In the genomic region with DNA sequence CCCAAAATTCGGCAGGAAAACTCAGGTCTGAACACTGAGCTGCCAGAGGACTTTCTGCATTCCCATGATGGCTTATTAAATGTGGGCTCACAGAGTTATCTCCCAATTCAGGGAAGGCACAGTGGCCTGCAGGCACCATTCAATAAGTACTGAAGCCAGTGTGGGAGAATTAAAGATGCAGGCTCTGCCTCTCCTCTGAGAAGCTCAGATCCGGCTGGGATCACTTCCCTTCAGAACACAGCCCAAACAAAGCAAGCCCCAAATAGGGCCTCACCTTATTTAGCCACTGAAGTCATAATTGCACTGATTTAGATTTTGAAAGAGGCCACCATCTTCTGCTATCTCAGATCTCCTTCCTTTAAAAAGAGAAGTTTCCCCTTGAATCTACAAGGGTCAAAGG, we compare ENCODE assay signal across 21 cellular contexts.
A peak's percentile ranks its signal among the peaks of the same experiment; 100 is the strongest.
DNase-seq lines count a peak whose midpoint lies in the region; ATAC-seq and TF ChIP-seq lines count a peak whose summit lies in the region.
"Had no signal": no experiment of that assay in that cellular context is flagged by ENCODE, and none has a peak within 500 bp of the region (broad histone marks: within the 10 kb centered on the region; RNA-seq: fewer than 3 reads in every experiment).

No MANE protein-coding gene starts in this region.

- intact Hi-C loops in Right ventricle myocardium superior (cut with DNase I) (no loop called here), right cardiac atrium (cut with DNase I) (no loop called here), prostate gland (cut with DNase I) (loop anchor here (10.0 kb wide), 1 partner anchor 369 kb away; a partner anchor contains a TSS), transverse colon (cut with DNase I; ENCODE audit: low total_unique reads) (no loop called here)

- no peak for TF ChIP-seq EP300 in transverse colon (IDR thresholded peaks at IDR 0.05; ENCODE audit: low read depth)

- H3K9me3 Mint-ChIP-seq in activated CD4-positive, alpha-beta T cell treated with anti-CD3 and anti-CD28 coated beads, Interleukin-2, amount 10 ng/mL, durations not matched to agents 7 days and 5 days: no peaks in the 10 kb centered on the region
- H3K9me3 Mint-ChIP-seq: activated T-cell treated with anti-CD3 and anti-CD28 coated beads, Interleukin-2, amount 50 U/mL, for 24 hours had no signal

- no peaks in the 10 kb centered on the region for H3K4me1 Mint-ChIP-seq in activated CD4-positive, alpha-beta T cell treated with anti-CD3 and anti-CD28 coated beads, Interleukin-2, amount 10 ng/mL, durations not matched to agents 7 days and 5 days
- H3K4me1 Mint-ChIP-seq: B cell; naive thymus-derived CD4-positive, alpha-beta T cell had no signal

- H3K36me3 ChIP-seq in cardiac muscle cell: no peaks in the 10 kb centered on the region
- no peaks in the 10 kb centered on the region for H3K36me3 ChIP-seq in prostate gland
- no peaks in the 10 kb centered on the region for H3K36me3 ChIP-seq in transverse colon
- H3K36me3 ChIP-seq: breast epithelium had no signal

- no peaks in the 10 kb centered on the region for H3K36me3 Mint-ChIP-seq in activated CD4-positive, alpha-beta T cell treated with anti-CD3 and anti-CD28 coated beads, Interleukin-2, amount 10 ng/mL, durations not matched to agents 7 days and 5 days (ENCODE audit: low read depth)

- in situ Hi-C loops in transverse colon (cut with MboI; ENCODE audit: low pct_ligation_motif_present in 1 of 4, low pct_unique_long_range_greater_than_20kb in 1 of 4, low sequenced_read_pairs in 3 of 4): loop anchor here in 1 of 4 donors (25.0 kb wide), 1 partner anchor 92 kb away; a partner anchor contains a TSS

- TF ChIP-seq POLR2A in prostate gland (IDR thresholded peaks at IDR 0.05) (no peak), transverse colon (IDR thresholded peaks at IDR 0.05) (no peak)

- DNase-seq in cardiac muscle cell (ENCODE audit: low read depth in 1 of 2, low spot score in 1 of 2) (no peak), Right ventricle myocardium superior (no peak), right cardiac atrium (no peak), prostate gland (ENCODE audit: low spot score) (no peak), transverse colon (no peak)
- no peak for DNase-seq in activated CD4-positive, alpha-beta T cell treated with anti-CD3 and anti-CD28 coated beads, Interleukin-2, amount 10 ng/mL, durations not matched to agents 7 days and 5 days
- DNase-seq: activated CD4-positive, CD25-positive, alpha-beta regulatory T cell treated with anti-CD3 and anti-CD28 coated beads, Interleukin-2, amount 50 U/mL, for 72 hours; activated T-cell treated with anti-CD3 and anti-CD28 coated beads, Interleukin-2, amount 50 U/mL, for 24 hours; COR-L47; DND-41; naive thymus-derived CD4-positive, alpha-beta T cell; NCI-H1048; NCI-H187; NCI-H2227 treated with DMSO at 0.1 percent for 48 hours; NCI-H82; PC-3; SIG-M5 had no signal

- POLR2A ChIA-PET in activated CD4-positive, alpha-beta T cell treated with anti-CD3 and anti-CD28 coated beads, Interleukin-2, amount 10 ng/mL, durations not matched to agents 7 days and 5 days (lab: Charles Lee): no interaction called here

- peak overlapping the region; percentile 86 for H3K27ac ChIP-seq in cardiac muscle cell
- H3K27ac ChIP-seq in right cardiac atrium (ENCODE audit: low read length): peak overlapping the region; percentile 94
- peak overlapping the region; percentile 54 to 64 for H3K27ac ChIP-seq in prostate gland
- peak overlapping the region; percentile 68 to 83 (median 79) for H3K27ac ChIP-seq in transverse colon
- H3K27ac ChIP-seq: breast epithelium had no signal

- no peaks in the 10 kb centered on the region for H3K27me3 ChIP-seq in cardiac muscle cell
- H3K27me3 ChIP-seq in right cardiac atrium (ENCODE audit: control insufficient read depth, insufficient read depth): no peaks in the 10 kb centered on the region
- no peaks in the 10 kb centered on the region for H3K27me3 ChIP-seq in prostate gland (replicated peaks; ENCODE audit: insufficient read depth)
- H3K27me3 ChIP-seq in transverse colon: no peaks in the 10 kb centered on the region
- H3K27me3 ChIP-seq: breast epithelium had no signal

- CTCF ChIA-PET in activated CD4-positive, alpha-beta T cell treated with anti-CD3 and anti-CD28 coated beads, Interleukin-2, amount 10 ng/mL, durations not matched to agents 7 days and 5 days (lab: Charles Lee): no interaction called here

- H3K27ac Mint-ChIP-seq in activated CD4-positive, alpha-beta T cell treated with anti-CD3 and anti-CD28 coated beads, Interleukin-2, amount 10 ng/mL, durations not matched to agents 7 days and 5 days: no peak overlapping the region
- H3K27ac Mint-ChIP-seq: activated T-cell treated with anti-CD3 and anti-CD28 coated beads, Interleukin-2, amount 50 U/mL, for 24 hours; B cell; naive thymus-derived CD4-positive, alpha-beta T cell had no signal

- H3K4me3 Mint-ChIP-seq in activated CD4-positive, alpha-beta T cell treated with anti-CD3 and anti-CD28 coated beads, Interleukin-2, amount 10 ng/mL, durations not matched to agents 7 days and 5 days: no peak overlapping the region
- H3K4me3 Mint-ChIP-seq: activated T-cell treated with anti-CD3 and anti-CD28 coated beads, Interleukin-2, amount 50 U/mL, for 24 hours; B cell; naive thymus-derived CD4-positive, alpha-beta T cell had no signal

- H3K4me1 ChIP-seq in cardiac muscle cell (ENCODE audit: low read depth): peaks cover 43% of the 10 kb centered on the region
- H3K4me1 ChIP-seq in right cardiac atrium (ENCODE audit: control insufficient read depth, insufficient read depth, low read length): peaks cover 18% of the 10 kb centered on the region
- no peaks in the 10 kb centered on the region for H3K4me1 ChIP-seq in prostate gland (replicated peaks)
- H3K4me1 ChIP-seq in transverse colon: peaks cover 5 to 24% (median 17%) of the 10 kb centered on the region in 4 donors
- H3K4me1 ChIP-seq: breast epithelium had no signal

- no peaks in the 10 kb centered on the region for H3K27me3 Mint-ChIP-seq in activated CD4-positive, alpha-beta T cell treated with anti-CD3 and anti-CD28 coated beads, Interleukin-2, amount 10 ng/mL, durations not matched to agents 7 days and 5 days
- H3K27me3 Mint-ChIP-seq: activated T-cell treated with anti-CD3 and anti-CD28 coated beads, Interleukin-2, amount 50 U/mL, for 24 hours had no signal

- no peaks in the 10 kb centered on the region for H3K9me3 ChIP-seq in cardiac muscle cell (ENCODE audit: low read depth)
- H3K9me3 ChIP-seq in right cardiac atrium (ENCODE audit: control insufficient read depth, low read length): no peaks in the 10 kb centered on the region
- no peaks in the 10 kb centered on the region for H3K9me3 ChIP-seq in prostate gland
- no peaks in the 10 kb centered on the region for H3K9me3 ChIP-seq in transverse colon
- H3K9me3 ChIP-seq: breast epithelium had no signal

- H3K4me3 ChIP-seq in cardiac muscle cell (no peak overlapping the region), right cardiac atrium (ENCODE audit: low read length) (no peak overlapping the region), prostate gland (no peak overlapping the region), transverse colon (no peak overlapping the region)
- H3K4me3 ChIP-seq: breast epithelium had no signal

- ATAC-seq in Right ventricle myocardium superior (ENCODE audit: poor library complexity) (no peak), right cardiac atrium (no peak), GM18520 (IDR thresholded peaks at IDR 0.05; ENCODE audit: unreplicated experiment) (no peak), GM18909 (IDR thresholded peaks at IDR 0.05; ENCODE audit: poor library complexity, unreplicated experiment) (no peak)
- ATAC-seq: naive thymus-derived CD4-positive, alpha-beta T cell; PC-3 had no signal

- WGBS in right cardiac atrium: 57% methylated on average over 2 of the region's 2 CpGs
- WGBS in prostate gland: 65% methylated on average over 2 of the region's 2 CpGs
- WGBS in transverse colon (ENCODE audit: low coverage in 1 of 2), 2 donors: 50% methylated on average over 2 of the region's 2 CpGs; no CpG with 5 or more reads in 1 of the 2 donors

- TF ChIP-seq CTCF in cardiac muscle cell (IDR thresholded peaks at IDR 0.05; ENCODE audit: low read depth, low read length) (no peak), prostate gland (IDR thresholded peaks at IDR 0.05) (no peak), transverse colon (IDR thresholded peaks at IDR 0.05) (no peak)
